ENCODE assay signal across 2 cellular contexts in the genomic region with DNA sequence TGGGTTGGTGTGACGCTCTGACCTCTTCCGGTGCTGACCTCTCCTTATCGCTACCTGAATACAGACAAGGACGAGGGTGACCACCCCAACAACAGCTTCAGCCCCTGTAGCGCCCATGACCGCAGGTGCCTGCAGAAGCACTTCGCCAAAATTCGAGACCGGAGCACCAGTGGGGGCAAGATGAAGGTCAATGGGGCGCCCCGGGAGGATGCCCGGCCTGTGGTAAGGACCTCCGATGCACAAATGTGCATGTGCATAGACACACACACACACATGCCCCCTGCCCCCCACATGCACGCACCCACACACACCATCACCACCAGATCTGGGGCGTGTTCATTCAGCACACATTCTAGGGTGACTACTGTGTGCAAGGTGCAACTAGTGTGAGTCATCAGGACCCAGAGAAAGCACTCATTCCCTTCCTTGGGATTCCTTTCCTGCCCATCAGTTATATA.
TF ChIP-seq lines count a peak whose summit lies in the region.

No MANE protein-coding gene starts in this region.

TF ChIP-seq in SK-N-SH, 30 proteins besides CTCF, POLR2A, EP300 and RAD21 (continued from another document):
- TF ChIP-seq, protein P1, sequence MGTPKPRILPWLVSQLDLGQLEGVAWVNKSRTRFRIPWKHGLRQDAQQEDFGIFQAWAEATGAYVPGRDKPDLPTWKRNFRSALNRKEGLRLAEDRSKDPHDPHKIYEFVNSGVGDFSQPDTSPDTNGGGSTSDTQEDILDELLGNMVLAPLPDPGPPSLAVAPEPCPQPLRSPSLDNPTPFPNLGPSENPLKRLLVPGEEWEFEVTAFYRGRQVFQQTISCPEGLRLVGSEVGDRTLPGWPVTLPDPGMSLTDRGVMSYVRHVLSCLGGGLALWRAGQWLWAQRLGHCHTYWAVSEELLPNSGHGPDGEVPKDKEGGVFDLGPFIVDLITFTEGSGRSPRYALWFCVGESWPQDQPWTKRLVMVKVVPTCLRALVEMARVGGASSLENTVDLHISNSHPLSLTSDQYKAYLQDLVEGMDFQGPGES (IDR thresholded peaks at IDR 0.05; ENCODE audit: low read depth, low read length), result no peak

TF ChIP-seq in SK-N-SH treated with all-trans-retinoic acid at 6 μM for 48 hours, 23 proteins besides CTCF, POLR2A, EP300 and RAD21 (continued from another document):
- TF ChIP-seq, protein P2, sequence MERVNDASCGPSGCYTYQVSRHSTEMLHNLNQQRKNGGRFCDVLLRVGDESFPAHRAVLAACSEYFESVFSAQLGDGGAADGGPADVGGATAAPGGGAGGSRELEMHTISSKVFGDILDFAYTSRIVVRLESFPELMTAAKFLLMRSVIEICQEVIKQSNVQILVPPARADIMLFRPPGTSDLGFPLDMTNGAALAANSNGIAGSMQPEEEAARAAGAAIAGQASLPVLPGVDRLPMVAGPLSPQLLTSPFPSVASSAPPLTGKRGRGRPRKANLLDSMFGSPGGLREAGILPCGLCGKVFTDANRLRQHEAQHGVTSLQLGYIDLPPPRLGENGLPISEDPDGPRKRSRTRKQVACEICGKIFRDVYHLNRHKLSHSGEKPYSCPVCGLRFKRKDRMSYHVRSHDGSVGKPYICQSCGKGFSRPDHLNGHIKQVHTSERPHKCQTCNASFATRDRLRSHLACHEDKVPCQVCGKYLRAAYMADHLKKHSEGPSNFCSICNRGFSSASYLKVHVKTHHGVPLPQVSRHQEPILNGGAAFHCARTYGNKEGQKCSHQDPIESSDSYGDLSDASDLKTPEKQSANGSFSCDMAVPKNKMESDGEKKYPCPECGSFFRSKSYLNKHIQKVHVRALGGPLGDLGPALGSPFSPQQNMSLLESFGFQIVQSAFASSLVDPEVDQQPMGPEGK (CRISPR knock-in tag; IDR thresholded peaks at IDR 0.05; ENCODE audit: borderline replicate concordance), result no peak
- TF ChIP-seq GLIS3 (CRISPR knock-in tag; IDR thresholded peaks at IDR 0.05) (no peak), SNAI2 (CRISPR knock-in tag; IDR thresholded peaks at IDR 0.05) (no peak), ARNTL (CRISPR knock-in tag; IDR thresholded peaks at IDR 0.05; ENCODE audit: borderline replicate concordance, low read depth) (no peak), CSDC2 (CRISPR knock-in tag; IDR thresholded peaks at IDR 0.05) (no peak), OSR1 (CRISPR knock-in tag; IDR thresholded peaks at IDR 0.05) (no peak), TCF4 (CRISPR knock-in tag; IDR thresholded peaks at IDR 0.05; ENCODE audit: borderline replicate concordance) (no peak), ZFP30 (CRISPR knock-in tag; IDR thresholded peaks at IDR 0.05) (no peak), ISL1 (CRISPR knock-in tag; IDR thresholded peaks at IDR 0.05) (no peak)
- TF ChIP-seq, protein P3, sequence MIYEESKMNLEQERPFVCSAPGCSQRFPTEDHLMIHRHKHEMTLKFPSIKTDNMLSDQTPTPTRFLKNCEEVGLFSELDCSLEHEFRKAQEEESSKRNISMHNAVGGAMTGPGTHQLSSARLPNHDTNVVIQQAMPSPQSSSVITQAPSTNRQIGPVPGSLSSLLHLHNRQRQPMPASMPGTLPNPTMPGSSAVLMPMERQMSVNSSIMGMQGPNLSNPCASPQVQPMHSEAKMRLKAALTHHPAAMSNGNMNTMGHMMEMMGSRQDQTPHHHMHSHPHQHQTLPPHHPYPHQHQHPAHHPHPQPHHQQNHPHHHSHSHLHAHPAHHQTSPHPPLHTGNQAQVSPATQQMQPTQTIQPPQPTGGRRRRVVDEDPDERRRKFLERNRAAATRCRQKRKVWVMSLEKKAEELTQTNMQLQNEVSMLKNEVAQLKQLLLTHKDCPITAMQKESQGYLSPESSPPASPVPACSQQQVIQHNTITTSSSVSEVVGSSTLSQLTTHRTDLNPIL (CRISPR knock-in tag; IDR thresholded peaks at IDR 0.05; ENCODE audit: low read depth), result no peak
- TF ChIP-seq, protein P4, sequence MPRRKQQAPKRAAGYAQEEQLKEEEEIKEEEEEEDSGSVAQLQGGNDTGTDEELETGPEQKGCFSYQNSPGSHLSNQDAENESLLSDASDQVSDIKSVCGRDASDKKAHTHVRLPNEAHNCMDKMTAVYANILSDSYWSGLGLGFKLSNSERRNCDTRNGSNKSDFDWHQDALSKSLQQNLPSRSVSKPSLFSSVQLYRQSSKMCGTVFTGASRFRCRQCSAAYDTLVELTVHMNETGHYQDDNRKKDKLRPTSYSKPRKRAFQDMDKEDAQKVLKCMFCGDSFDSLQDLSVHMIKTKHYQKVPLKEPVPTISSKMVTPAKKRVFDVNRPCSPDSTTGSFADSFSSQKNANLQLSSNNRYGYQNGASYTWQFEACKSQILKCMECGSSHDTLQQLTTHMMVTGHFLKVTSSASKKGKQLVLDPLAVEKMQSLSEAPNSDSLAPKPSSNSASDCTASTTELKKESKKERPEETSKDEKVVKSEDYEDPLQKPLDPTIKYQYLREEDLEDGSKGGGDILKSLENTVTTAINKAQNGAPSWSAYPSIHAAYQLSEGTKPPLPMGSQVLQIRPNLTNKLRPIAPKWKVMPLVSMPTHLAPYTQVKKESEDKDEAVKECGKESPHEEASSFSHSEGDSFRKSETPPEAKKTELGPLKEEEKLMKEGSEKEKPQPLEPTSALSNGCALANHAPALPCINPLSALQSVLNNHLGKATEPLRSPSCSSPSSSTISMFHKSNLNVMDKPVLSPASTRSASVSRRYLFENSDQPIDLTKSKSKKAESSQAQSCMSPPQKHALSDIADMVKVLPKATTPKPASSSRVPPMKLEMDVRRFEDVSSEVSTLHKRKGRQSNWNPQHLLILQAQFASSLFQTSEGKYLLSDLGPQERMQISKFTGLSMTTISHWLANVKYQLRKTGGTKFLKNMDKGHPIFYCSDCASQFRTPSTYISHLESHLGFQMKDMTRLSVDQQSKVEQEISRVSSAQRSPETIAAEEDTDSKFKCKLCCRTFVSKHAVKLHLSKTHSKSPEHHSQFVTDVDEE (CRISPR knock-in tag; IDR thresholded peaks at IDR 0.05), result no peak
- TF ChIP-seq, protein P5, sequence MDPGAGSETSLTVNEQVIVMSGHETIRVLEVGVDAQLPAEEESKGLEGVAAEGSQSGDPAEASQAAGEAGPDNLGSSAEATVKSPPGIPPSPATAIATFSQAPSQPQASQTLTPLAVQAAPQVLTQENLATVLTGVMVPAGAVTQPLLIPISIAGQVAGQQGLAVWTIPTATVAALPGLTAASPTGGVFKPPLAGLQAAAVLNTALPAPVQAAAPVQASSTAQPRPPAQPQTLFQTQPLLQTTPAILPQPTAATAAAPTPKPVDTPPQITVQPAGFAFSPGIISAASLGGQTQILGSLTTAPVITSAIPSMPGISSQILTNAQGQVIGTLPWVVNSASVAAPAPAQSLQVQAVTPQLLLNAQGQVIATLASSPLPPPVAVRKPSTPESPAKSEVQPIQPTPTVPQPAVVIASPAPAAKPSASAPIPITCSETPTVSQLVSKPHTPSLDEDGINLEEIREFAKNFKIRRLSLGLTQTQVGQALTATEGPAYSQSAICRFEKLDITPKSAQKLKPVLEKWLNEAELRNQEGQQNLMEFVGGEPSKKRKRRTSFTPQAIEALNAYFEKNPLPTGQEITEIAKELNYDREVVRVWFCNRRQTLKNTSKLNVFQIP (CRISPR knock-in tag; IDR thresholded peaks at IDR 0.05; ENCODE audit: borderline replicate concordance, low read depth), result no peak
